27 cellular contexts compared by ENCODE assay signal in the genomic region with DNA sequence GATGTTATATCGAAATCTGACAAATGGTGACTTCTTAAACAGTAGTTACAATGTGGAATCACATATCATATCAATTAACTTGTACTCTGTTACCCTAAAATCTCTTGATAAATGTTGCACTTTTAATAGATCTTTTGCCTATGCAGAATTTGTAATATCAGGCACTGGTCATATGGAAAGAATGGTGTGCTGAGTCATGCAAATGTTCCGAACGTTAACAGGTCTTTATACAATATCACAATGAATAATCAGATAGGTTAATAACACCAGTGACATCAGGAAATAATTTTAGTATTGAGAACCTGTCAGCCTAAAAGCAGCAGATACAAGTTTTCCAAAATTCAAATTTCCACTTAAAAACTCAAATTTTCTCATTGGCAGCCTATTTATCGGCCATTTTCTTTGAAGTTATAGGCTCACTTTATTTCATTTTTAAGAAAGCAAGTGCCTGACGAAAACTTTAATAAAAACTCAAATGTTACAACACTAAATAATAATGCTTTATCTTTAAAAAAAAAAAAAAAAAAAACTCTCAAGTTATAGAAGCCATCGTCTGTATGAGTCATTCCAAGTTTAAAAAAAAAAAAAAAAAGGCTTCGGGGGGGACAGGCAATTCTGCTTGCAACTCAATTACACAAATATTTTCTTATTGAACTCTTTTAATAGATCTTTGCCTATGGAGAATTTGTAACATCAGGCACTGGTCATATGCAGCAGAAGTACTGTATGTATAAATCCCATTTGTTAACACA.
DNase-seq lines count a peak whose midpoint lies in the region; ATAC-seq, FAIRE-seq and TF ChIP-seq lines count a peak whose summit lies in the region.
"Had no signal": no experiment of that assay in that cellular context is flagged by ENCODE, and none has a peak within 500 bp of the region (broad histone marks: within the 10 kb centered on the region; RNA-seq: fewer than 3 reads in every experiment).

No MANE protein-coding gene starts in this region.

- ATAC-seq in SK-N-SH treated with all-trans-retinoic acid at 6 μM for 48 hours (peak; percentile 45; the same call in 2 of the 3 replicates), GM18517 (IDR thresholded peaks at IDR 0.05; ENCODE audit: unreplicated experiment) (no peak), HG03378 (IDR thresholded peaks at IDR 0.05; ENCODE audit: unreplicated experiment) (no peak)
- ATAC-seq: esophagus mucosa; stimulated activated naive CD8-positive, alpha-beta T cell treated with anti-CD3 and anti-CD28 coated beads, Interleukin-15, Interleukin-2, amounts not matched to agents 100 U/mL and 50 U/mL, for 24 hours had no signal

- H3K4me1 ChIP-seq in effector memory CD4-positive, alpha-beta T cell (ENCODE audit: control insufficient read depth, insufficient read depth, low read length, poor library complexity, severe bottlenecking): no peaks in the 10 kb centered on the region
- H3K4me1 ChIP-seq: thyroid gland had no signal

- H3K27ac ChIP-seq in effector memory CD4-positive, alpha-beta T cell (ENCODE audit: insufficient read depth, low read length, poor library complexity, severe bottlenecking): no peak overlapping the region
- H3K27ac ChIP-seq: HL-60, skin epidermis, thyroid gland, VCaP had no signal

- no peaks in the 10 kb centered on the region for H3K27me3 ChIP-seq in effector memory CD4-positive, alpha-beta T cell (replicated peaks; ENCODE audit: control insufficient read depth, insufficient read depth, low read length, poor library complexity, severe bottlenecking)
- H3K27me3 ChIP-seq: BE2C, thyroid gland had no signal

- DNase-seq in fibroblast of peridontal ligament (ENCODE audit: extremely low read depth): peak; percentile 35
- DNase-seq in urothelium cell line (ENCODE audit: low spot score): peak; percentile 5
- no peak for DNase-seq in effector memory CD4-positive, alpha-beta T cell
- DNase-seq: activated CD4-positive, alpha-beta T cell treated with anti-CD3 and anti-CD28 coated beads, Interleukin-2, amount 50 U/mL, for 1 hour; activated CD8-positive, alpha-beta memory T cell treated with anti-CD3 and anti-CD28 coated beads, Interleukin-2, amount 50 U/mL, for 48 hours; activated effector memory CD4-positive, alpha-beta T cell treated with Interleukin-2 at 50 U/mL for 16 hours; BE2C; Calu3; GF-D8; MM.1S; NCI-H146; NCI-H2171; nephron progenitor cell; OCI-M1; SIG-M5; stimulated activated CD4-positive, alpha-beta T cell treated with anti-CD3 and anti-CD28 coated beads, Interleukin-2, amount 100 ng/mL, for 48 hours; stimulated activated naive CD8-positive, alpha-beta T cell treated with anti-CD3 and anti-CD28 coated beads, Interleukin-15, Interleukin-2, amounts not matched to agents 100 U/mL and 50 U/mL, for 24 hours; thyroid gland had no signal

- no peaks in the 10 kb centered on the region for H3K9me3 ChIP-seq in effector memory CD4-positive, alpha-beta T cell (ENCODE audit: control insufficient read depth, low read length)
- H3K9me3 ChIP-seq: BE2C, thyroid gland had no signal

- no peak overlapping the region for H3K4me3 ChIP-seq in effector memory CD4-positive, alpha-beta T cell (ENCODE audit: insufficient read depth, low read depth, low read length, poor library complexity, severe bottlenecking)
- H3K4me3 ChIP-seq: skin epidermis, thyroid gland had no signal

- FAIRE-seq in G401.6 (lab: Jason Lieb, UNC) (peak; percentile 72), urothelium cell line (lab: Jason Lieb, UNC) (no peak)
- FAIRE-seq: GM19239 had no signal

- H3K36me3 ChIP-seq in effector memory CD4-positive, alpha-beta T cell (ENCODE audit: control insufficient read depth, insufficient read depth, low read length): no peaks in the 10 kb centered on the region
- H3K36me3 ChIP-seq: BE2C, thyroid gland had no signal

TF ChIP-seq in SK-N-SH treated with all-trans-retinoic acid at 6 μM for 48 hours, 23 proteins besides CTCF, POLR2A, EP300 and RAD21:
- TF ChIP-seq GLIS3 (CRISPR knock-in tag; IDR thresholded peaks at IDR 0.05) (no peak), ZNF565 (CRISPR knock-in tag; conservative IDR thresholded peaks at IDR 0.05; ENCODE audit: low read depth) (no peak), ZFP3 (CRISPR knock-in tag; IDR thresholded peaks at IDR 0.05) (no peak), ZNF8 (CRISPR knock-in tag; IDR thresholded peaks at IDR 0.05) (no peak), TCF4 (CRISPR knock-in tag; IDR thresholded peaks at IDR 0.05; ENCODE audit: borderline replicate concordance) (no peak), ZC3H10 (CRISPR knock-in tag; IDR thresholded peaks at IDR 0.05) (no peak), ESRRG (CRISPR knock-in tag; IDR thresholded peaks at IDR 0.05) (no peak), ZFP30 (CRISPR knock-in tag; IDR thresholded peaks at IDR 0.05) (no peak), BACH2 (CRISPR knock-in tag; IDR thresholded peaks at IDR 0.05; ENCODE audit: borderline replicate concordance) (no peak), SNAI2 (CRISPR knock-in tag; IDR thresholded peaks at IDR 0.05) (no peak)
- TF ChIP-seq, protein P1, sequence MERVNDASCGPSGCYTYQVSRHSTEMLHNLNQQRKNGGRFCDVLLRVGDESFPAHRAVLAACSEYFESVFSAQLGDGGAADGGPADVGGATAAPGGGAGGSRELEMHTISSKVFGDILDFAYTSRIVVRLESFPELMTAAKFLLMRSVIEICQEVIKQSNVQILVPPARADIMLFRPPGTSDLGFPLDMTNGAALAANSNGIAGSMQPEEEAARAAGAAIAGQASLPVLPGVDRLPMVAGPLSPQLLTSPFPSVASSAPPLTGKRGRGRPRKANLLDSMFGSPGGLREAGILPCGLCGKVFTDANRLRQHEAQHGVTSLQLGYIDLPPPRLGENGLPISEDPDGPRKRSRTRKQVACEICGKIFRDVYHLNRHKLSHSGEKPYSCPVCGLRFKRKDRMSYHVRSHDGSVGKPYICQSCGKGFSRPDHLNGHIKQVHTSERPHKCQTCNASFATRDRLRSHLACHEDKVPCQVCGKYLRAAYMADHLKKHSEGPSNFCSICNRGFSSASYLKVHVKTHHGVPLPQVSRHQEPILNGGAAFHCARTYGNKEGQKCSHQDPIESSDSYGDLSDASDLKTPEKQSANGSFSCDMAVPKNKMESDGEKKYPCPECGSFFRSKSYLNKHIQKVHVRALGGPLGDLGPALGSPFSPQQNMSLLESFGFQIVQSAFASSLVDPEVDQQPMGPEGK (CRISPR knock-in tag; IDR thresholded peaks at IDR 0.05; ENCODE audit: borderline replicate concordance): no peak
- TF ChIP-seq, protein P2, sequence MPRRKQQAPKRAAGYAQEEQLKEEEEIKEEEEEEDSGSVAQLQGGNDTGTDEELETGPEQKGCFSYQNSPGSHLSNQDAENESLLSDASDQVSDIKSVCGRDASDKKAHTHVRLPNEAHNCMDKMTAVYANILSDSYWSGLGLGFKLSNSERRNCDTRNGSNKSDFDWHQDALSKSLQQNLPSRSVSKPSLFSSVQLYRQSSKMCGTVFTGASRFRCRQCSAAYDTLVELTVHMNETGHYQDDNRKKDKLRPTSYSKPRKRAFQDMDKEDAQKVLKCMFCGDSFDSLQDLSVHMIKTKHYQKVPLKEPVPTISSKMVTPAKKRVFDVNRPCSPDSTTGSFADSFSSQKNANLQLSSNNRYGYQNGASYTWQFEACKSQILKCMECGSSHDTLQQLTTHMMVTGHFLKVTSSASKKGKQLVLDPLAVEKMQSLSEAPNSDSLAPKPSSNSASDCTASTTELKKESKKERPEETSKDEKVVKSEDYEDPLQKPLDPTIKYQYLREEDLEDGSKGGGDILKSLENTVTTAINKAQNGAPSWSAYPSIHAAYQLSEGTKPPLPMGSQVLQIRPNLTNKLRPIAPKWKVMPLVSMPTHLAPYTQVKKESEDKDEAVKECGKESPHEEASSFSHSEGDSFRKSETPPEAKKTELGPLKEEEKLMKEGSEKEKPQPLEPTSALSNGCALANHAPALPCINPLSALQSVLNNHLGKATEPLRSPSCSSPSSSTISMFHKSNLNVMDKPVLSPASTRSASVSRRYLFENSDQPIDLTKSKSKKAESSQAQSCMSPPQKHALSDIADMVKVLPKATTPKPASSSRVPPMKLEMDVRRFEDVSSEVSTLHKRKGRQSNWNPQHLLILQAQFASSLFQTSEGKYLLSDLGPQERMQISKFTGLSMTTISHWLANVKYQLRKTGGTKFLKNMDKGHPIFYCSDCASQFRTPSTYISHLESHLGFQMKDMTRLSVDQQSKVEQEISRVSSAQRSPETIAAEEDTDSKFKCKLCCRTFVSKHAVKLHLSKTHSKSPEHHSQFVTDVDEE (CRISPR knock-in tag; IDR thresholded peaks at IDR 0.05): no peak
- TF ChIP-seq, protein P3, sequence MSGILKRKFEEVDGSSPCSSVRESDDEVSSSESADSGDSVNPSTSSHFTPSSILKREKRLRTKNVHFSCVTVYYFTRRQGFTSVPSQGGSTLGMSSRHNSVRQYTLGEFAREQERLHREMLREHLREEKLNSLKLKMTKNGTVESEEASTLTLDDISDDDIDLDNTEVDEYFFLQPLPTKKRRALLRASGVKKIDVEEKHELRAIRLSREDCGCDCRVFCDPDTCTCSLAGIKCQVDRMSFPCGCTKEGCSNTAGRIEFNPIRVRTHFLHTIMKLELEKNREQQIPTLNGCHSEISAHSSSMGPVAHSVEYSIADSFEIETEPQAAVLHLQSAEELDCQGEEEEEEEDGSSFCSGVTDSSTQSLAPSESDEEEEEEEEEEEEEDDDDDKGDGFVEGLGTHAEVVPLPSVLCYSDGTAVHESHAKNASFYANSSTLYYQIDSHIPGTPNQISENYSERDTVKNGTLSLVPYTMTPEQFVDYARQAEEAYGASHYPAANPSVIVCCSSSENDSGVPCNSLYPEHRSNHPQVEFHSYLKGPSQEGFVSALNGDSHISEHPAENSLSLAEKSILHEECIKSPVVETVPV (CRISPR knock-in tag; IDR thresholded peaks at IDR 0.05): no peak

Comparison
In these comparisons a context has a peak if more than half of its experiments do, and no peak if none do; other contexts are left out.
1. DNase-seq: peak in fibroblast of peridontal ligament (single experiment) and urothelium cell line (single experiment); none in effector memory CD4-positive, alpha-beta T cell (0 of 3).